In genomic region chr19:5789201-5789795, GRCh38 we compare ENCODE assay signal across 13 cellular contexts. TPM values are rescaled to one million over a fixed set of nuclear protein-coding genes. Genes with fewer than 3 reads are reported as not detected.
DNase-seq lines count a peak whose midpoint lies in the region; ATAC-seq and TF ChIP-seq lines count a peak whose summit lies in the region.
"Had no signal": no experiment of that assay in that cellular context is flagged by ENCODE, and none has a peak within 500 bp of the region (broad histone marks: within the 10 kb centered on the region; RNA-seq: fewer than 3 reads in every experiment).

No MANE protein-coding gene starts in this region.

- peaks cover 19% of the 10 kb centered on the region for H3K4me1 Mint-ChIP-seq in activated T-cell treated with anti-CD3 and anti-CD28 coated beads, Interleukin-2, amount 50 U/mL, for 24 hours (ENCODE audit: low read depth)
- H3K4me1 Mint-ChIP-seq in neural crest cell: peaks cover 14% of the 10 kb centered on the region

- H3K36me3 ChIP-seq in Loucy (ENCODE audit: insufficient read depth, low read length): peaks cover 39% of the 10 kb centered on the region; the same call in 1 of the 2 replicates
- peaks cover 10% of the 10 kb centered on the region for H3K36me3 ChIP-seq in mammary epithelial cell (ENCODE audit: insufficient read depth, low read length)

- H3K9ac ChIP-seq in Loucy (ENCODE audit: low read depth, low read length, poor library complexity, severe bottlenecking): peak overlapping the region; percentile 74
- no peak overlapping the region for H3K9ac ChIP-seq in mammary epithelial cell (ENCODE audit: insufficient read depth, low read length)

- CTCF ChIA-PET in mammary epithelial cell (lab: Charles Lee; ENCODE audit: low non-redundant PET): no interaction called here

- no peak overlapping the region for H2AFZ ChIP-seq in Loucy (ENCODE audit: low read length)
- H2AFZ ChIP-seq in mammary epithelial cell (ENCODE audit: low read depth, low read length): no peak overlapping the region

- peaks cover 8% of the 10 kb centered on the region for H3K4me1 ChIP-seq in Loucy (ENCODE audit: insufficient read depth, low read length, poor library complexity, severe bottlenecking)
- peaks cover 11% of the 10 kb centered on the region for H3K4me1 ChIP-seq in mammary epithelial cell (ENCODE audit: insufficient read depth, low read length)
- H3K4me1 ChIP-seq: Caco-2 had no signal

- peak overlapping the region; percentile 22 for H3K27ac ChIP-seq in mammary epithelial cell (ENCODE audit: insufficient read depth, low read depth, low read length)
- H3K27ac ChIP-seq in coronary artery: no peak overlapping the region

- no peak for ATAC-seq in HG03442 (IDR thresholded peaks at IDR 0.05; ENCODE audit: unreplicated experiment)
- ATAC-seq in HG03354 (IDR thresholded peaks at IDR 0.05; ENCODE audit: poor library complexity, severe bottlenecking, unreplicated experiment): no peak

- no peaks in the 10 kb centered on the region for H3K27me3 Mint-ChIP-seq in activated T-cell treated with anti-CD3 and anti-CD28 coated beads, Interleukin-2, amount 50 U/mL, for 24 hours
- peaks cover 3% of the 10 kb centered on the region for H3K27me3 Mint-ChIP-seq in neural crest cell (ENCODE audit: low read depth)

- dilution Hi-C loops in mammary epithelial cell (cut with HindIII; ENCODE audit: low sequenced_read_pairs): no loop called here

- peak overlapping the region; percentile 100 for H3K27ac Mint-ChIP-seq in activated T-cell treated with anti-CD3 and anti-CD28 coated beads, Interleukin-2, amount 50 U/mL, for 24 hours
- no peak overlapping the region for H3K27ac Mint-ChIP-seq in neural crest cell (ENCODE audit: unreplicated experiment)

- no peaks in the 10 kb centered on the region for H3K9me2 ChIP-seq in Loucy (replicated peaks; ENCODE audit: low read depth, low read length)

- H3K4me3 ChIP-seq in Loucy (ENCODE audit: low read length, poor library complexity, severe bottlenecking): peak overlapping the region; percentile 83
- peak overlapping the region; percentile 52 to 70 (median 61) for H3K4me3 ChIP-seq in mammary epithelial cell (replicated peaks in 1 of 3; ENCODE audit: insufficient read depth in 1 of 3, low read depth in 2 of 3, low read length in 3 of 3)
- no peak overlapping the region for H3K4me3 ChIP-seq in coronary artery

- H3K27me3 ChIP-seq in Loucy (ENCODE audit: insufficient read depth, low read length, poor library complexity, severe bottlenecking): no peaks in the 10 kb centered on the region
- no peaks in the 10 kb centered on the region for H3K27me3 ChIP-seq in mammary epithelial cell (ENCODE audit: insufficient read depth, low read length)
- H3K27me3 ChIP-seq: neutrophil had no signal

- WGBS in mammary epithelial cell (ENCODE audit: low coverage, missing lambda C conversion rate): 98% methylated on average over 8 of the region's 51 CpGs

- intact Hi-C loops in mammary epithelial cell (cut with micrococcal nuclease): no loop called here

- H3K4me2 ChIP-seq in Loucy (ENCODE audit: low read depth, low read length, poor library complexity, severe bottlenecking): peak overlapping the region; percentile 85
- peak overlapping the region; percentile 79 for H3K4me2 ChIP-seq in mammary epithelial cell (ENCODE audit: insufficient read depth, low read depth, low read length)

- no peaks in the 10 kb centered on the region for H3F3A ChIP-seq in Loucy (ENCODE audit: low read depth)

- H3K4me3 Mint-ChIP-seq in activated T-cell treated with anti-CD3 and anti-CD28 coated beads, Interleukin-2, amount 50 U/mL, for 24 hours: peak overlapping the region; percentile 96
- H3K4me3 Mint-ChIP-seq in neural crest cell: peak overlapping the region; percentile 73

- no peak for DNase-seq in activated T-cell treated with anti-CD3 and anti-CD28 coated beads, Interleukin-2, amount 50 U/mL, for 24 hours
- no peak for DNase-seq in activated T-cell treated with anti-CD3 and anti-CD28 coated beads, Interleukin-2, amount 50 U/mL, for 1 hour
- DNase-seq in mammary epithelial cell (no peak), neural crest cell (ENCODE audit: low read depth, low spot score) (no peak), coronary artery (ENCODE audit: low spot score) (no peak)
- DNase-seq: ACHN; Caco-2; NK-92 treated with Interleukin-12 subunit alpha and Interleukin-12 subunit beta, amount 100 ng/mL, for 24 hours had no signal

- H3K9me3 Mint-ChIP-seq in activated T-cell treated with anti-CD3 and anti-CD28 coated beads, Interleukin-2, amount 50 U/mL, for 24 hours: no peaks in the 10 kb centered on the region
- H3K9me3 Mint-ChIP-seq in neural crest cell: peaks cover 2% of the 10 kb centered on the region

- in situ Hi-C loops in mammary epithelial cell (cut with MboI; ENCODE audit: low sequenced_read_pairs in 2 of 2): no loop called here

- peaks cover 8% of the 10 kb centered on the region for H4K20me1 ChIP-seq in Loucy (ENCODE audit: insufficient read depth, low read length, poor library complexity, severe bottlenecking)
- H4K20me1 ChIP-seq in mammary epithelial cell (ENCODE audit: insufficient read depth, low read length): no peaks in the 10 kb centered on the region

- H3K79me2 ChIP-seq in Loucy (ENCODE audit: insufficient read depth, low read length) (peaks cover 21% of the 10 kb centered on the region; the same call in 1 of the 2 replicates), mammary epithelial cell (ENCODE audit: insufficient read depth, low read length) (peaks cover 31% of the 10 kb centered on the region)

- no peak for TF ChIP-seq CTCF in Loucy (conservative IDR thresholded peaks at IDR 0.05; ENCODE audit: low read length)
- TF ChIP-seq CTCF in mammary epithelial cell (conservative IDR thresholded peaks at IDR 0.05 in 1 of 2, IDR thresholded peaks at IDR 0.05 in 1 of 2; ENCODE audit: extremely low read depth in 1 of 2, insufficient read depth in 1 of 2, low read depth in 1 of 2, low read length in 2 of 2): no peak
- no peak for TF ChIP-seq CTCF in neural crest cell (conservative IDR thresholded peaks at IDR 0.05)
- TF ChIP-seq CTCF in coronary artery (IDR thresholded peaks at IDR 0.05): no peak

- BruUV-seq in mammary epithelial cell (replicated peaks; lab: Mats Ljungman, UMichigan): no TSS peak

- H3K9me3 ChIP-seq in Loucy (ENCODE audit: insufficient read depth, low read depth, low read length) (no peaks in the 10 kb centered on the region), mammary epithelial cell (replicated peaks; ENCODE audit: insufficient read depth, low read length) (no peaks in the 10 kb centered on the region)
- H3K9me3 ChIP-seq: Caco-2, neutrophil had no signal

- H3K36me3 Mint-ChIP-seq in activated T-cell treated with anti-CD3 and anti-CD28 coated beads, Interleukin-2, amount 50 U/mL, for 24 hours (ENCODE audit: low read depth): peaks cover 62% of the 10 kb centered on the region
- peaks cover 16% of the 10 kb centered on the region for H3K36me3 Mint-ChIP-seq in neural crest cell (ENCODE audit: low read depth)

RNA-seq across cellular contexts. Expression of gene DUS3L, which starts 1.7 kb away (rescaled TPM):
- total RNA-seq in mammary epithelial cell (10 to 100 TPM; 25.5 to 47.0 TPM), neural crest cell (65.1 and 67.2 TPM in 2 replicates)
- polyA plus RNA-seq in mammary epithelial cell: 22.2 TPM
- polyA minus RNA-seq in mammary epithelial cell: 24.1 TPM

RNA-seq across cellular contexts. Expression of gene PRR22, which starts 4.8 kb away (rescaled TPM):
- total RNA-seq in mammary epithelial cell (1 to 10 TPM in 1 of 2 donors, under 1 TPM in 1; 0.50 to 6.0 TPM), neural crest cell (6.7 and 6.8 TPM in 2 replicates)
- polyA plus RNA-seq in mammary epithelial cell: 1.00 TPM
- polyA minus RNA-seq in mammary epithelial cell: not detected

RNA-seq across cellular contexts. Expression of gene NRTN, which starts 15.6 kb away (rescaled TPM):
- total RNA-seq in mammary epithelial cell: under 1 TPM in 1 of 2 donors, not detected in 1; 0.17 TPM
- not detected for polyA plus RNA-seq in mammary epithelial cell
- not detected for polyA minus RNA-seq in mammary epithelial cell
- total RNA-seq in neural crest cell: 4.4 and 4.8 TPM in 2 replicates

RNA-seq across cellular contexts. Expression of gene FUT6, which starts 50.2 kb away (rescaled TPM):
- total RNA-seq in mammary epithelial cell: under 1 TPM in 1 of 2 donors, not detected in 1; 0.17 TPM
- polyA plus RNA-seq in mammary epithelial cell: not detected
- not detected for polyA minus RNA-seq in mammary epithelial cell
- not detected in 2 replicates for total RNA-seq in neural crest cell
- total RNA-seq: Caco-2, dermis microvascular lymphatic vessel endothelial cell had no signal
